ENCODE assay signal across 34 cellular contexts in the genomic region with DNA sequence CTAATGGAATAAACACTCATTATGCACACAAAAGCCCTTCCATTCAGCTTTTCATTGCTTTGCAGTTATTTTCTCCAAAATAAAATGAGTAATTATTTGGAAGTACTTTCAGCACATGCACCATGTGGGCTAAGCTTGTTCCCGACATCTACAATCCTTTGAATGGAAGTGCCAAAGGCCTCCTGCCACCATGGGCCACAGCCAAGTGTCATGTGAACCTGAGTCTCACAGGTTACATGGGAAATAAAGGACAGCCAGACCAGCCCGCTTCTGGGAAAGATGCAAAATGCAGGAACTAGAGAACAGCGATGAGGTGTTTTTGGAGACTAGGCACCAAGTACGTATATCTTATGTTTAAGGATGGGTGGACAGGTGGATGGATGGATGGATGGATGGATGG.
"Had no signal": no experiment of that assay in that cellular context is flagged by ENCODE, and none has a peak within 500 bp of the region (broad histone marks: within the 10 kb centered on the region; RNA-seq: fewer than 3 reads in every experiment).

No MANE protein-coding gene starts in this region.

- H3K9me3 Mint-ChIP-seq: activated B cell treated with CpG ODN at 0.5 μM for 24 hours; activated CD4-positive, alpha-beta memory T cell treated with anti-CD3 and anti-CD28 coated beads for 36 hours; activated CD4-positive, alpha-beta T cell treated with anti-CD3 and anti-CD28 coated beads, Interleukin-2, amount 10 ng/mL, durations not matched to agents 24 days and 14 days; activated CD8-positive, alpha-beta T cell treated with anti-CD3 and anti-CD28 coated beads for 36 hours; activated naive CD4-positive, alpha-beta T cell treated with anti-CD3 and anti-CD28 coated beads, Interleukin-2, amount 10 ng/mL, durations not matched to agents 7 days and 5 days; activated naive CD4-positive, alpha-beta T cell treated with anti-CD3 and anti-CD28 coated beads, Interleukin-2, amount 50 U/mL, for 72 hours; activated naive CD8-positive, alpha-beta T cell treated with anti-CD3 and anti-CD28 coated beads for 36 hours; activated T-cell treated with anti-CD3 and anti-CD28 coated beads, Interleukin-2, amount 50 U/mL, for 4 hours; activated T-cell treated with anti-CD3 and anti-CD28 coated beads, Interleukin-2, amount 50 U/mL, for 72 hours; activated T-helper 1 cell treated with anti-CD3 and anti-CD28 coated beads, Interleukin-12 subunit alpha, Interleukin-12 subunit beta, Interleukin-2, Interleukin-4 antibody, amounts not matched to agents 30 ng/mL and 10 ng/mL and 1 ng/mL, durations not matched to agents 14 hours and 24 hours and 36 hours; activated T-helper 17 cell treated with anti-CD3 and anti-CD28 coated beads, Interleukin-2, amount 50 U/mL, for 72 hours; T-helper 1 cell treated with Interleukin-12 subunit alpha and Interleukin-12 subunit beta and Interleukin-4 antibody, amounts not matched to agents 30 μg/mL and 1 μg/mL, for 36 hours; T-helper 2 cell treated with Interferon-gamma antibody and Interleukin-4, amounts not matched to agents 5 μg/mL and 100 μg/mL, for 36 hours had no signal

- H3K36me3 Mint-ChIP-seq: activated CD4-positive, alpha-beta memory T cell treated with anti-CD3 and anti-CD28 coated beads for 36 hours; activated naive CD4-positive, alpha-beta T cell treated with anti-CD3 and anti-CD28 coated beads, Interleukin-2, amount 10 ng/mL, durations not matched to agents 7 days and 5 days; activated naive CD4-positive, alpha-beta T cell treated with anti-CD3 and anti-CD28 coated beads, Interleukin-2, amount 50 U/mL, for 72 hours; activated naive CD8-positive, alpha-beta T cell treated with anti-CD3 and anti-CD28 coated beads for 36 hours had no signal

- DNase-seq: activated B cell treated with CpG ODN at 0.5 μM for 24 hours; activated CD4-positive, alpha-beta memory T cell treated with anti-CD3 and anti-CD28 coated beads for 36 hours; activated CD4-positive, alpha-beta T cell treated with anti-CD3 and anti-CD28 coated beads for 4 hours; activated CD4-positive, alpha-beta T cell treated with anti-CD3 and anti-CD28 coated beads, Interleukin-2, amount 10 ng/mL, durations not matched to agents 24 days and 14 days; activated CD4-positive, alpha-beta T cell treated with anti-CD3 and anti-CD28 coated beads, Interleukin-2, amount 50 U/mL, for 1 hour; activated CD4-positive, alpha-beta T cell treated with anti-CD3 and anti-CD28 coated beads, Interleukin-2, amount 50 U/mL, for 4 hours; activated CD4-positive, CD25-positive, alpha-beta regulatory T cell treated with anti-CD3 and anti-CD28 coated beads, Interleukin-2, amount 50 U/mL, for 72 hours; activated CD8-positive, alpha-beta memory T cell treated with anti-CD3 and anti-CD28 coated beads, Interleukin-2, amount 50 U/mL, for 4 hours; activated CD8-positive, alpha-beta T cell treated with anti-CD3 and anti-CD28 coated beads for 36 hours; activated effector memory CD4-positive, alpha-beta T cell treated with anti-CD3 and anti-CD28 coated beads, Interleukin-2, amount 50 U/mL, for 16 hours; activated gamma-delta T cell treated with Interleukin-2 at 50 U/mL for 16 hours; activated naive CD4-positive, alpha-beta T cell; activated naive CD4-positive, alpha-beta T cell treated with anti-CD3 and anti-CD28 coated beads, Interleukin-2, amount 10 ng/mL, durations not matched to agents 7 days and 5 days; activated naive CD8-positive, alpha-beta T cell treated with anti-CD3 and anti-CD28 coated beads for 36 hours; activated T-cell treated with anti-CD3 and anti-CD28 coated beads for 4 hours; activated T-cell treated with anti-CD3 and anti-CD28 coated beads, Interleukin-2, amount 50 U/mL, for 1 hour; activated T-cell treated with anti-CD3 and anti-CD28 coated beads, Interleukin-2, amount 50 U/mL, for 4 hours; activated T-cell treated with anti-CD3 and anti-CD28 coated beads, Interleukin-2, amount 50 U/mL, for 72 hours; adrenal gland; amniotic stem cell; aorta; body of pancreas; brain microvascular endothelial cell; central memory CD4-positive, alpha-beta T cell; T-helper 1 cell; T-helper 2 cell; T-helper 9 cell had no signal

- H3K27me3 Mint-ChIP-seq: activated B cell treated with CpG ODN at 0.5 μM for 24 hours; activated CD4-positive, alpha-beta memory T cell treated with anti-CD3 and anti-CD28 coated beads for 36 hours; activated CD4-positive, alpha-beta T cell treated with anti-CD3 and anti-CD28 coated beads, Interleukin-2, amount 10 ng/mL, durations not matched to agents 24 days and 14 days; activated CD8-positive, alpha-beta T cell treated with anti-CD3 and anti-CD28 coated beads for 36 hours; activated naive CD4-positive, alpha-beta T cell treated with anti-CD3 and anti-CD28 coated beads, Interleukin-2, amount 10 ng/mL, durations not matched to agents 7 days and 5 days; activated naive CD8-positive, alpha-beta T cell treated with anti-CD3 and anti-CD28 coated beads for 36 hours; activated T-helper 17 cell treated with anti-CD3 and anti-CD28 coated beads, Interleukin-2, amount 50 U/mL, for 72 hours had no signal

- H3K4me1 ChIP-seq: adrenal gland, body of pancreas, breast epithelium had no signal

- ATAC-seq: activated CD8-positive, alpha-beta T cell treated with anti-CD3 and anti-CD28 coated beads for 36 hours; activated naive CD4-positive, alpha-beta T cell treated with anti-CD3 and anti-CD28 coated beads, Interleukin-2, amount 50 U/mL, for 72 hours; activated T-cell treated with anti-CD3 and anti-CD28 coated beads, Interleukin-2, amount 50 U/mL, for 4 hours; activated T-cell treated with anti-CD3 and anti-CD28 coated beads, Interleukin-2, amount 50 U/mL, for 72 hours; activated T-helper 17 cell treated with anti-CD3 and anti-CD28 coated beads, Interleukin-2, amount 50 U/mL, for 72 hours; body of pancreas had no signal

- H3K4me3 Mint-ChIP-seq: activated B cell treated with CpG ODN at 0.5 μM for 24 hours; activated CD4-positive, alpha-beta memory T cell treated with anti-CD3 and anti-CD28 coated beads for 36 hours; activated CD4-positive, alpha-beta T cell treated with anti-CD3 and anti-CD28 coated beads, Interleukin-2, amount 10 ng/mL, durations not matched to agents 24 days and 14 days; activated CD8-positive, alpha-beta T cell treated with anti-CD3 and anti-CD28 coated beads for 36 hours; activated naive CD4-positive, alpha-beta T cell treated with anti-CD3 and anti-CD28 coated beads, Interleukin-2, amount 10 ng/mL, durations not matched to agents 7 days and 5 days; activated naive CD8-positive, alpha-beta T cell treated with anti-CD3 and anti-CD28 coated beads for 36 hours; activated T-cell treated with anti-CD3 and anti-CD28 coated beads, Interleukin-2, amount 50 U/mL, for 4 hours; activated T-cell treated with anti-CD3 and anti-CD28 coated beads, Interleukin-2, amount 50 U/mL, for 72 hours; activated T-helper 1 cell treated with anti-CD3 and anti-CD28 coated beads, Interleukin-12 subunit alpha, Interleukin-12 subunit beta, Interleukin-2, Interleukin-4 antibody, amounts not matched to agents 30 ng/mL and 10 ng/mL and 1 ng/mL, durations not matched to agents 14 hours and 24 hours and 36 hours; activated T-helper 17 cell treated with anti-CD3 and anti-CD28 coated beads, Interleukin-2, amount 50 U/mL, for 72 hours; T-helper 1 cell treated with Interleukin-12 subunit alpha and Interleukin-12 subunit beta and Interleukin-4 antibody, amounts not matched to agents 30 μg/mL and 1 μg/mL, for 36 hours; T-helper 2 cell treated with Interferon-gamma antibody and Interleukin-4, amounts not matched to agents 5 μg/mL and 100 μg/mL, for 36 hours had no signal

- H3K27ac ChIP-seq: adrenal gland, body of pancreas, brain microvascular endothelial cell, breast epithelium, VCaP had no signal

- H3K4me1 Mint-ChIP-seq: activated B cell treated with CpG ODN at 0.5 μM for 24 hours; activated CD4-positive, alpha-beta T cell treated with anti-CD3 and anti-CD28 coated beads, Interleukin-2, amount 10 ng/mL, durations not matched to agents 24 days and 14 days; activated naive CD4-positive, alpha-beta T cell treated with anti-CD3 and anti-CD28 coated beads, Interleukin-2, amount 10 ng/mL, durations not matched to agents 7 days and 5 days; activated naive CD8-positive, alpha-beta T cell treated with anti-CD3 and anti-CD28 coated beads for 36 hours; activated T-helper 17 cell treated with anti-CD3 and anti-CD28 coated beads, Interleukin-2, amount 50 U/mL, for 72 hours had no signal

- H3K4me3 ChIP-seq: adrenal gland, body of pancreas, breast epithelium had no signal

- H3K27me3 ChIP-seq: adrenal gland, brain microvascular endothelial cell, breast epithelium had no signal

- H3K27ac Mint-ChIP-seq: activated B cell treated with CpG ODN at 0.5 μM for 24 hours; activated CD4-positive, alpha-beta memory T cell treated with anti-CD3 and anti-CD28 coated beads for 36 hours; activated CD4-positive, alpha-beta T cell treated with anti-CD3 and anti-CD28 coated beads, Interleukin-2, amount 10 ng/mL, durations not matched to agents 24 days and 14 days; activated CD8-positive, alpha-beta T cell treated with anti-CD3 and anti-CD28 coated beads for 36 hours; activated naive CD4-positive, alpha-beta T cell treated with anti-CD3 and anti-CD28 coated beads, Interleukin-2, amount 10 ng/mL, durations not matched to agents 7 days and 5 days; activated naive CD4-positive, alpha-beta T cell treated with anti-CD3 and anti-CD28 coated beads, Interleukin-2, amount 50 U/mL, for 72 hours; activated naive CD8-positive, alpha-beta T cell treated with anti-CD3 and anti-CD28 coated beads for 36 hours; activated T-cell treated with anti-CD3 and anti-CD28 coated beads, Interleukin-2, amount 50 U/mL, for 72 hours; activated T-helper 1 cell treated with anti-CD3 and anti-CD28 coated beads, Interleukin-12 subunit alpha, Interleukin-12 subunit beta, Interleukin-2, Interleukin-4 antibody, amounts not matched to agents 30 ng/mL and 10 ng/mL and 1 ng/mL, durations not matched to agents 14 hours and 24 hours and 36 hours; activated T-helper 17 cell treated with anti-CD3 and anti-CD28 coated beads, Interleukin-2, amount 50 U/mL, for 72 hours; T-helper 1 cell treated with Interleukin-12 subunit alpha and Interleukin-12 subunit beta and Interleukin-4 antibody, amounts not matched to agents 30 μg/mL and 1 μg/mL, for 36 hours; T-helper 2 cell treated with Interferon-gamma antibody and Interleukin-4, amounts not matched to agents 5 μg/mL and 100 μg/mL, for 36 hours had no signal

- H3K9me3 ChIP-seq: adrenal gland, body of pancreas, breast epithelium had no signal

- H3K36me3 ChIP-seq: adrenal gland, brain microvascular endothelial cell, breast epithelium had no signal
